Comparison of ENCODE assay signal across 23 cellular contexts in genomic region chr6:2914318-2914660, GRCh38. TPM values are rescaled to one million over a fixed set of nuclear protein-coding genes. Genes with fewer than 3 reads are reported as not detected.
DNase-seq lines count a peak whose midpoint lies in the region; ATAC-seq and TF ChIP-seq lines count a peak whose summit lies in the region.
"Had no signal": no experiment of that assay in that cellular context is flagged by ENCODE, and none has a peak within 500 bp of the region (broad histone marks: within the 10 kb centered on the region; RNA-seq: fewer than 3 reads in every experiment).

No MANE protein-coding gene starts in this region.

- no peak overlapping the region for H3K4me3 Mint-ChIP-seq in activated CD8-positive, alpha-beta memory T cell treated with anti-CD3 and anti-CD28 coated beads, Interleukin-2, amount 10 ng/mL, durations not matched to agents 7 days and 5 days
- H3K4me3 Mint-ChIP-seq: activated T-helper 17 cell treated with anti-CD3 and anti-CD28 coated beads, Interleukin-2, amount 50 U/mL, for 72 hours; dendritic cell treated with granulocyte-macrophage colony-stimulating factor and Interleukin-4, amounts not matched to agents 40 ng/mL and 50 ng/mL, for 4 days; neural progenitor cell had no signal

- H3K4me2 ChIP-seq in hepatocyte = no peak overlapping the region
- H3K4me2 ChIP-seq: BLaER1 treated with 17β-estradiol and CSF1 and Interleukin-3, amounts not matched to agents 10 nM and 100 nM; neural progenitor cell had no signal

- intact Hi-C loops in transverse colon (cut with DNase I; ENCODE audit: low total_unique reads) = no loop called here

- H3K9me2 ChIP-seq in hepatocyte (replicated peaks; ENCODE audit: insufficient read depth) = no peaks in the 10 kb centered on the region

- H3K9ac ChIP-seq in NT2/D1 (ENCODE audit: insufficient read length, low read depth) = peak overlapping the region; percentile 1
- H3K9ac ChIP-seq: BLaER1 treated with 17β-estradiol and CSF1 and Interleukin-3, amounts not matched to agents 10 nM and 100 nM; neural progenitor cell had no signal

- H3K27ac Mint-ChIP-seq in activated CD8-positive, alpha-beta memory T cell treated with anti-CD3 and anti-CD28 coated beads, Interleukin-2, amount 10 ng/mL, durations not matched to agents 7 days and 5 days = no peak overlapping the region
- H3K27ac Mint-ChIP-seq: activated T-helper 17 cell treated with anti-CD3 and anti-CD28 coated beads, Interleukin-2, amount 50 U/mL, for 72 hours had no signal

- H3K4me1 ChIP-seq in NT2/D1 (ENCODE audit: insufficient read depth, insufficient read length) (peaks cover 12% of the 10 kb centered on the region), hepatocyte (ENCODE audit: insufficient read depth) (peaks cover 3% of the 10 kb centered on the region), transverse colon (peaks cover 0 to 8% (median 3%) of the 10 kb centered on the region in 4 donors)
- H3K4me1 ChIP-seq: uterus had no signal

- no peak overlapping the region for H2AFZ ChIP-seq in hepatocyte
- H2AFZ ChIP-seq: neural progenitor cell had no signal

- in situ Hi-C loops in transverse colon (cut with MboI; ENCODE audit: low pct_ligation_motif_present in 1 of 4, low pct_unique_long_range_greater_than_20kb in 1 of 4, low sequenced_read_pairs in 3 of 4) = loop anchor here in 1 of 4 donors (5.0 kb wide), 1 partner anchor 67 kb away; no protein-coding TSS in a partner anchor

- H3K27me3 Mint-ChIP-seq in activated CD8-positive, alpha-beta memory T cell treated with anti-CD3 and anti-CD28 coated beads, Interleukin-2, amount 10 ng/mL, durations not matched to agents 7 days and 5 days = no peaks in the 10 kb centered on the region
- H3K27me3 Mint-ChIP-seq: activated T-helper 17 cell treated with anti-CD3 and anti-CD28 coated beads, Interleukin-2, amount 50 U/mL, for 72 hours had no signal

- DNase-seq in activated CD8-positive, alpha-beta memory T cell treated with anti-CD3 and anti-CD28 coated beads for 24 hours = peak; percentile 50
- no peak for DNase-seq in activated CD8-positive, alpha-beta memory T cell treated with anti-CD3 and anti-CD28 coated beads, Interleukin-2, amount 10 ng/mL, durations not matched to agents 7 days and 5 days
- DNase-seq in NT2/D1 (ENCODE audit: low read depth, low spot score) (no peak), hepatocyte (ENCODE audit: low spot score) (no peak), transverse colon (peak; percentile 52), T1000 (lab: John Stamatoyannopoulos, UW) (no peak)
- DNase-seq: foreskin melanocyte; GF-D8; midbrain; NCI-H1092; NCI-H2081 treated with DMSO at 0.1 percent for 48 hours; stimulated activated CD4-positive, alpha-beta T cell treated with anti-CD3 and anti-CD28 coated beads, Interleukin-4, amount 100 ng/mL, for 4 hours; T-helper 2 cell; uterus had no signal

- H3K27ac ChIP-seq in hepatocyte (peak overlapping the region; percentile 54), transverse colon (peak overlapping the region in 2 of 4 donors; percentile 21 to 43)
- H3K27ac ChIP-seq: BLaER1 treated with 17β-estradiol and CSF1 and Interleukin-3, amounts not matched to agents 10 nM and 100 nM; epithelial cell of prostate; neural progenitor cell; SJCRH30; uterus had no signal

- H3K36me3 ChIP-seq in NT2/D1 (ENCODE audit: insufficient read depth, insufficient read length, low read length) (no peaks in the 10 kb centered on the region), hepatocyte (replicated peaks; ENCODE audit: insufficient read depth, low read depth) (no peaks in the 10 kb centered on the region), transverse colon (no peaks in the 10 kb centered on the region)
- H3K36me3 ChIP-seq: BLaER1 treated with 17β-estradiol and CSF1 and Interleukin-3, amounts not matched to agents 10 nM and 100 nM; HAP-1; neural progenitor cell; SJCRH30; uterus had no signal

- CTCF ChIA-PET in activated CD8-positive, alpha-beta memory T cell treated with anti-CD3 and anti-CD28 coated beads, Interleukin-2, amount 10 ng/mL, durations not matched to agents 7 days and 5 days (lab: Charles Lee) = interaction anchor here (0.5 to 5.7 kb wide), 10 partner anchors 13 to 165 kb away, joined by 3 to 55 read pairs (median 4); partner anchors contain the start of gene SERPINB1

- no peaks in the 10 kb centered on the region for H4K20me1 ChIP-seq in hepatocyte (ENCODE audit: insufficient read depth, poor library complexity, severe bottlenecking)
- H4K20me1 ChIP-seq: BLaER1 treated with 17β-estradiol and CSF1 and Interleukin-3, amounts not matched to agents 10 nM and 100 nM had no signal

- H3K79me2 ChIP-seq in hepatocyte = no peaks in the 10 kb centered on the region

- ATAC-seq in activated CD8-positive, alpha-beta memory T cell treated with anti-CD3 and anti-CD28 coated beads, Interleukin-2, amount 10 ng/mL, durations not matched to agents 7 days and 5 days = no peak
- ATAC-seq in GM19397 (IDR thresholded peaks at IDR 0.05; ENCODE audit: unreplicated experiment) = no peak
- ATAC-seq in HG03432 (IDR thresholded peaks at IDR 0.05; ENCODE audit: unreplicated experiment) = no peak
- ATAC-seq: activated T-helper 17 cell treated with anti-CD3 and anti-CD28 coated beads, Interleukin-2, amount 50 U/mL, for 72 hours had no signal

- no peak for TF ChIP-seq POLR2A in transverse colon (IDR thresholded peaks at IDR 0.05)

- no peak for TF ChIP-seq EP300 in transverse colon (IDR thresholded peaks at IDR 0.05; ENCODE audit: low read depth)

- TF ChIP-seq CTCF in hepatocyte (IDR thresholded peaks at IDR 0.05; ENCODE audit: poor library complexity) (no peak), transverse colon (IDR thresholded peaks at IDR 0.05) (no peak)

- peaks cover 3% of the 10 kb centered on the region for H3K36me3 Mint-ChIP-seq in activated CD8-positive, alpha-beta memory T cell treated with anti-CD3 and anti-CD28 coated beads, Interleukin-2, amount 10 ng/mL, durations not matched to agents 7 days and 5 days

- no peaks in the 10 kb centered on the region for H3K9me3 ChIP-seq in NT2/D1 (ENCODE audit: insufficient read depth, low read length)
- H3K9me3 ChIP-seq in hepatocyte (ENCODE audit: low read depth) = no peaks in the 10 kb centered on the region
- no peaks in the 10 kb centered on the region for H3K9me3 ChIP-seq in transverse colon
- H3K9me3 ChIP-seq: BLaER1 treated with 17β-estradiol and CSF1 and Interleukin-3, amounts not matched to agents 10 nM and 100 nM; HAP-1; SJCRH30; uterus had no signal

- H3K27me3 ChIP-seq in NT2/D1 (ENCODE audit: insufficient read depth, insufficient read length) (no peaks in the 10 kb centered on the region), hepatocyte (no peaks in the 10 kb centered on the region), transverse colon (no peaks in the 10 kb centered on the region)
- H3K27me3 ChIP-seq: BLaER1 treated with 17β-estradiol and CSF1 and Interleukin-3, amounts not matched to agents 10 nM and 100 nM; SJCRH30; uterus had no signal

- peaks cover 29% of the 10 kb centered on the region for H3K4me1 Mint-ChIP-seq in activated CD8-positive, alpha-beta memory T cell treated with anti-CD3 and anti-CD28 coated beads, Interleukin-2, amount 10 ng/mL, durations not matched to agents 7 days and 5 days

- H3K4me3 ChIP-seq in NT2/D1 (ENCODE audit: insufficient read length, low read depth) = no peak overlapping the region
- no peak overlapping the region for H3K4me3 ChIP-seq in hepatocyte
- H3K4me3 ChIP-seq in transverse colon = no peak overlapping the region
- H3K4me3 ChIP-seq: BLaER1 treated with 17β-estradiol and CSF1 and Interleukin-3, amounts not matched to agents 10 nM and 100 nM; HAP-1; neural progenitor cell; SJCRH30; uterus had no signal

- WGBS in hepatocyte (ENCODE audit: low lambda C conversion rate, missing lambda C conversion rate) = 72% methylated on average over 7 of the region's 7 CpGs
- WGBS in transverse colon (ENCODE audit: low coverage in 1 of 2), 2 donors = 60 to 72% methylated on average over 1 to 7 of the region's 7 CpGs

- no peaks in the 10 kb centered on the region for H3K9me3 Mint-ChIP-seq in activated CD8-positive, alpha-beta memory T cell treated with anti-CD3 and anti-CD28 coated beads, Interleukin-2, amount 10 ng/mL, durations not matched to agents 7 days and 5 days (ENCODE audit: low read depth)
- H3K9me3 Mint-ChIP-seq: activated T-helper 17 cell treated with anti-CD3 and anti-CD28 coated beads, Interleukin-2, amount 50 U/mL, for 72 hours; dendritic cell treated with granulocyte-macrophage colony-stimulating factor and Interleukin-4, amounts not matched to agents 40 ng/mL and 50 ng/mL, for 4 days had no signal

RNA-seq across cellular contexts. Expression of gene SERPINB9, which starts 11.2 kb away (rescaled TPM):
- 10 to 100 TPM; 56.0 to 94.9 TPM for total RNA-seq in activated CD8-positive, alpha-beta memory T cell treated with anti-CD3 and anti-CD28 coated beads, Interleukin-2, amount 10 ng/mL, durations not matched to agents 7 days and 5 days
- total RNA-seq in hepatocyte (37.2 and 51.1 TPM in 2 replicates), transverse colon (1 to 10 TPM; 1.4 to 8.7 (median 6.1) TPM)
- 60.5 and 70.0 TPM in 2 replicates for polyA plus RNA-seq in hepatocyte

RNA-seq across cellular contexts. Expression of gene SERPINB6, which starts 57.1 kb away (rescaled TPM):
- 10 to 100 TPM; 55.2 to 56.0 TPM for total RNA-seq in activated CD8-positive, alpha-beta memory T cell treated with anti-CD3 and anti-CD28 coated beads, Interleukin-2, amount 10 ng/mL, durations not matched to agents 7 days and 5 days
- total RNA-seq in hepatocyte (77.7 and 87.9 TPM in 2 replicates), transverse colon (100 to 1,000 TPM; 134 to 276 (median 170) TPM)
- polyA plus RNA-seq in hepatocyte = 109 and 117 TPM in 2 replicates

Comparison
In these comparisons a context has a peak if more than half of its experiments do, and no peak if none do; other contexts are left out.
1. DNase-seq: peak in activated CD8-positive, alpha-beta memory T cell treated with anti-CD3 and anti-CD28 coated beads for 24 hours (single experiment) and transverse colon (single experiment); none in activated CD8-positive, alpha-beta memory T cell treated with anti-CD3 and anti-CD28 coated beads, Interleukin-2, amount 10 ng/mL, durations not matched to agents 7 days and 5 days (single experiment), NT2/D1 (single experiment), hepatocyte (single experiment) and T1000 (single experiment).